1 cellular context compared by ENCODE assay signal in the genomic region with DNA sequence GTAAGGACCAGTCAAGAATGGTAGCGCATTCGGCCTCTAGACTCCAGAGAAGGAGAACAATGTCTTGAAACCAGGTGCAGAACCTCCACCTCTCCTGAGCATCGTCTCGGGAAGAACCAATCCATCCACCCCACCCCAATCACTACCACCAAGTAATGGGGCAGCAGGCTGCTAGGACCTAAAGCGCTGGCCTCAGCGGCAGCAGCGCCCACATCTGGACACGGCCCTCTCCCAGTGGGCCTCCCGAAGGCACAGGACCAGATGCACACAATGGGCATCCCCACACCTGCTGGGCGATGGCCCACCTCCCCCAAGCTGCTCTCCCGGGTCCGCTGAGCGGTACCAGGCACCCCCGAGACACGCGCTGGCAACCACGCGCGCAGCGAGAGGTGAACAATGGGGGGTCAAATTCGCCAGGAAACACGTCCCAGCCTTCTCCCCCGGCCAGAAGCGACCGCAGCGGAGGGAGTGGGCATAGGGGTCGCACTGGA.
A peak's percentile ranks its signal among the peaks of the same experiment; 100 is the strongest.
TF ChIP-seq lines count a peak whose summit lies in the region.

No MANE protein-coding gene starts in this region.

TF ChIP-seq in HEK293, 187 proteins besides CTCF, POLR2A, EP300 and RAD21 (continued from another document and continues in another):
- TF ChIP-seq, protein P1, sequence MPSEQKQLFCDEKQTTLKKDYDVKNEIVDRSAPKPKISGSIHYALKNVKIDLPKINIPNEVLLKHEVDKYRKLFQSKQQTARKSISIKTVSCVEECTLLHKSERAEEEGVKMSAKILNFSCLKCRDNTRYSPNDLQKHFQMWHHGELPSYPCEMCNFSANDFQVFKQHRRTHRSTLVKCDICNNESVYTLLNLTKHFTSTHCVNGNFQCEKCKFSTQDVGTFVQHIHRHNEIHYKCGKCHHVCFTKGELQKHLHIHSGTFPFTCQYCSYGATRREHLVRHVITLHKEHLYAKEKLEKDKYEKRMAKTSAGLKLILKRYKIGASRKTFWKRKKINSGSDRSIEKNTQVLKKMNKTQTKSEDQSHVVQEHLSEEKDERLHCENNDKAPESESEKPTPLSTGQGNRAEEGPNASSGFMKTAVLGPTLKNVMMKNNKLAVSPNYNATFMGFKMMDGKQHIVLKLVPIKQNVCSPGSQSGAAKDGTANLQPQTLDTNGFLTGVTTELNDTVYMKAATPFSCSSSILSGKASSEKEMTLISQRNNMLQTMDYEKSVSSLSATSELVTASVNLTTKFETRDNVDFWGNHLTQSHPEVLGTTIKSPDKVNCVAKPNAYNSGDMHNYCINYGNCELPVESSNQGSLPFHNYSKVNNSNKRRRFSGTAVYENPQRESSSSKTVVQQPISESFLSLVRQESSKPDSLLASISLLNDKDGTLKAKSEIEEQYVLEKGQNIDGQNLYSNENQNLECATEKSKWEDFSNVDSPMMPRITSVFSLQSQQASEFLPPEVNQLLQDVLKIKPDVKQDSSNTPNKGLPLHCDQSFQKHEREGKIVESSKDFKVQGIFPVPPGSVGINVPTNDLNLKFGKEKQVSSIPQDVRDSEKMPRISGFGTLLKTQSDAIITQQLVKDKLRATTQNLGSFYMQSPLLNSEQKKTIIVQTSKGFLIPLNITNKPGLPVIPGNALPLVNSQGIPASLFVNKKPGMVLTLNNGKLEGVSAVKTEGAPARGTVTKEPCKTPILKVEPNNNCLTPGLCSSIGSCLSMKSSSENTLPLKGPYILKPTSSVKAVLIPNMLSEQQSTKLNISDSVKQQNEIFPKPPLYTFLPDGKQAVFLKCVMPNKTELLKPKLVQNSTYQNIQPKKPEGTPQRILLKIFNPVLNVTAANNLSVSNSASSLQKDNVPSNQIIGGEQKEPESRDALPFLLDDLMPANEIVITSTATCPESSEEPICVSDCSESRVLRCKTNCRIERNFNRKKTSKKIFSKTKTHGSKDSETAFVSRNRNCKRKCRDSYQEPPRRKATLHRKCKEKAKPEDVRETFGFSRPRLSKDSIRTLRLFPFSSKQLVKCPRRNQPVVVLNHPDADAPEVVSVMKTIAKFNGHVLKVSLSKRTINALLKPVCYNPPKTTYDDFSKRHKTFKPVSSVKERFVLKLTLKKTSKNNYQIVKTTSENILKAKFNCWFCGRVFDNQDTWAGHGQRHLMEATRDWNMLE (tag by site-specific recombination; conservative IDR thresholded peaks at IDR 0.05; ENCODE audit: low read depth): no peak
- TF ChIP-seq ZIC2 (tag by site-specific recombination; IDR thresholded peaks at IDR 0.05): peak; percentile 98
- no peak for TF ChIP-seq YY2 (tag by site-specific recombination; IDR thresholded peaks at IDR 0.05)
- TF ChIP-seq ZNF292 (tag by site-specific recombination; IDR thresholded peaks at IDR 0.05; ENCODE audit: borderline replicate concordance, low read depth): no peak
- TF ChIP-seq PRDM1 (tag by site-specific recombination; IDR thresholded peaks at IDR 0.05): no peak
- no peak for TF ChIP-seq ZNF354C (tag by site-specific recombination; IDR thresholded peaks at IDR 0.05; ENCODE audit: borderline replicate concordance, low read depth)
- TF ChIP-seq ZNF596 (tag by site-specific recombination; IDR thresholded peaks at IDR 0.05): no peak
- TF ChIP-seq ZNF670 (tag by site-specific recombination; IDR thresholded peaks at IDR 0.05; ENCODE audit: low read depth): no peak
- TF ChIP-seq ZNF138 (tag by site-specific recombination; IDR thresholded peaks at IDR 0.05; ENCODE audit: borderline replicate concordance): no peak
- no peak for TF ChIP-seq ZNF19 (tag by site-specific recombination; IDR thresholded peaks at IDR 0.05; ENCODE audit: low read depth)
- no peak for TF ChIP-seq ZFHX2 (tag by site-specific recombination; conservative IDR thresholded peaks at IDR 0.05)
- TF ChIP-seq ZNF239 (tag by site-specific recombination; IDR thresholded peaks at IDR 0.05): no peak
- TF ChIP-seq ZNF202 (tag by site-specific recombination; IDR thresholded peaks at IDR 0.05; ENCODE audit: borderline replicate concordance): no peak
- peak; percentile 80 for TF ChIP-seq ZBTB17 (tag by site-specific recombination; IDR thresholded peaks at IDR 0.05)
- peak; percentile 99 for TF ChIP-seq GLIS2 (tag by site-specific recombination; IDR thresholded peaks at IDR 0.05)
- TF ChIP-seq ZNF121 (tag by site-specific recombination; IDR thresholded peaks at IDR 0.05): 0 out of 2 replicates have a peak, but pooled peaks have one; percentile 33
- TF ChIP-seq ZNF37A (tag by site-specific recombination; IDR thresholded peaks at IDR 0.05): no peak
- TF ChIP-seq, protein P2, sequence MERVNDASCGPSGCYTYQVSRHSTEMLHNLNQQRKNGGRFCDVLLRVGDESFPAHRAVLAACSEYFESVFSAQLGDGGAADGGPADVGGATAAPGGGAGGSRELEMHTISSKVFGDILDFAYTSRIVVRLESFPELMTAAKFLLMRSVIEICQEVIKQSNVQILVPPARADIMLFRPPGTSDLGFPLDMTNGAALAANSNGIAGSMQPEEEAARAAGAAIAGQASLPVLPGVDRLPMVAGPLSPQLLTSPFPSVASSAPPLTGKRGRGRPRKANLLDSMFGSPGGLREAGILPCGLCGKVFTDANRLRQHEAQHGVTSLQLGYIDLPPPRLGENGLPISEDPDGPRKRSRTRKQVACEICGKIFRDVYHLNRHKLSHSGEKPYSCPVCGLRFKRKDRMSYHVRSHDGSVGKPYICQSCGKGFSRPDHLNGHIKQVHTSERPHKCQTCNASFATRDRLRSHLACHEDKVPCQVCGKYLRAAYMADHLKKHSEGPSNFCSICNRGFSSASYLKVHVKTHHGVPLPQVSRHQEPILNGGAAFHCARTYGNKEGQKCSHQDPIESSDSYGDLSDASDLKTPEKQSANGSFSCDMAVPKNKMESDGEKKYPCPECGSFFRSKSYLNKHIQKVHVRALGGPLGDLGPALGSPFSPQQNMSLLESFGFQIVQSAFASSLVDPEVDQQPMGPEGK (tag by site-specific recombination; IDR thresholded peaks at IDR 0.05): peak; percentile 85
- TF ChIP-seq MYNN (tag by site-specific recombination; IDR thresholded peaks at IDR 0.05; ENCODE audit: borderline replicate concordance): no peak
- no peak for TF ChIP-seq SALL2 (tag by site-specific recombination; IDR thresholded peaks at IDR 0.05; ENCODE audit: borderline replicate concordance)
- no peak for TF ChIP-seq ZNF837 (tag by site-specific recombination; IDR thresholded peaks at IDR 0.05)
- no peak for TF ChIP-seq ZNF658 (tag by site-specific recombination; IDR thresholded peaks at IDR 0.05)
- TF ChIP-seq, protein P3, sequence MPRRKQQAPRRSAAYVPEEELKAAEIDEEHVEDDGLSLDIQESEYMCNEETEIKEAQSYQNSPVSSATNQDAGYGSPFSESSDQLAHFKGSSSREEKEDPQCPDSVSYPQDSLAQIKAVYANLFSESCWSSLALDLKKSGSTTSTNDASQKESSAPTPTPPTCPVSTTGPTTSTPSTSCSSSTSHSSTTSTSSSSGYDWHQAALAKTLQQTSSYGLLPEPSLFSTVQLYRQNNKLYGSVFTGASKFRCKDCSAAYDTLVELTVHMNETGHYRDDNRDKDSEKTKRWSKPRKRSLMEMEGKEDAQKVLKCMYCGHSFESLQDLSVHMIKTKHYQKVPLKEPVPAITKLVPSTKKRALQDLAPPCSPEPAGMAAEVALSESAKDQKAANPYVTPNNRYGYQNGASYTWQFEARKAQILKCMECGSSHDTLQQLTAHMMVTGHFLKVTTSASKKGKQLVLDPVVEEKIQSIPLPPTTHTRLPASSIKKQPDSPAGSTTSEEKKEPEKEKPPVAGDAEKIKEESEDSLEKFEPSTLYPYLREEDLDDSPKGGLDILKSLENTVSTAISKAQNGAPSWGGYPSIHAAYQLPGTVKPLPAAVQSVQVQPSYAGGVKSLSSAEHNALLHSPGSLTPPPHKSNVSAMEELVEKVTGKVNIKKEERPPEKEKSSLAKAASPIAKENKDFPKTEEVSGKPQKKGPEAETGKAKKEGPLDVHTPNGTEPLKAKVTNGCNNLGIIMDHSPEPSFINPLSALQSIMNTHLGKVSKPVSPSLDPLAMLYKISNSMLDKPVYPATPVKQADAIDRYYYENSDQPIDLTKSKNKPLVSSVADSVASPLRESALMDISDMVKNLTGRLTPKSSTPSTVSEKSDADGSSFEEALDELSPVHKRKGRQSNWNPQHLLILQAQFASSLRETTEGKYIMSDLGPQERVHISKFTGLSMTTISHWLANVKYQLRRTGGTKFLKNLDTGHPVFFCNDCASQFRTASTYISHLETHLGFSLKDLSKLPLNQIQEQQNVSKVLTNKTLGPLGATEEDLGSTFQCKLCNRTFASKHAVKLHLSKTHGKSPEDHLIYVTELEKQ (tag by site-specific recombination; IDR thresholded peaks at IDR 0.05; ENCODE audit: borderline replicate concordance): no peak
- TF ChIP-seq ZNF248 (tag by site-specific recombination; IDR thresholded peaks at IDR 0.05): no peak
- TF ChIP-seq, protein P4, sequence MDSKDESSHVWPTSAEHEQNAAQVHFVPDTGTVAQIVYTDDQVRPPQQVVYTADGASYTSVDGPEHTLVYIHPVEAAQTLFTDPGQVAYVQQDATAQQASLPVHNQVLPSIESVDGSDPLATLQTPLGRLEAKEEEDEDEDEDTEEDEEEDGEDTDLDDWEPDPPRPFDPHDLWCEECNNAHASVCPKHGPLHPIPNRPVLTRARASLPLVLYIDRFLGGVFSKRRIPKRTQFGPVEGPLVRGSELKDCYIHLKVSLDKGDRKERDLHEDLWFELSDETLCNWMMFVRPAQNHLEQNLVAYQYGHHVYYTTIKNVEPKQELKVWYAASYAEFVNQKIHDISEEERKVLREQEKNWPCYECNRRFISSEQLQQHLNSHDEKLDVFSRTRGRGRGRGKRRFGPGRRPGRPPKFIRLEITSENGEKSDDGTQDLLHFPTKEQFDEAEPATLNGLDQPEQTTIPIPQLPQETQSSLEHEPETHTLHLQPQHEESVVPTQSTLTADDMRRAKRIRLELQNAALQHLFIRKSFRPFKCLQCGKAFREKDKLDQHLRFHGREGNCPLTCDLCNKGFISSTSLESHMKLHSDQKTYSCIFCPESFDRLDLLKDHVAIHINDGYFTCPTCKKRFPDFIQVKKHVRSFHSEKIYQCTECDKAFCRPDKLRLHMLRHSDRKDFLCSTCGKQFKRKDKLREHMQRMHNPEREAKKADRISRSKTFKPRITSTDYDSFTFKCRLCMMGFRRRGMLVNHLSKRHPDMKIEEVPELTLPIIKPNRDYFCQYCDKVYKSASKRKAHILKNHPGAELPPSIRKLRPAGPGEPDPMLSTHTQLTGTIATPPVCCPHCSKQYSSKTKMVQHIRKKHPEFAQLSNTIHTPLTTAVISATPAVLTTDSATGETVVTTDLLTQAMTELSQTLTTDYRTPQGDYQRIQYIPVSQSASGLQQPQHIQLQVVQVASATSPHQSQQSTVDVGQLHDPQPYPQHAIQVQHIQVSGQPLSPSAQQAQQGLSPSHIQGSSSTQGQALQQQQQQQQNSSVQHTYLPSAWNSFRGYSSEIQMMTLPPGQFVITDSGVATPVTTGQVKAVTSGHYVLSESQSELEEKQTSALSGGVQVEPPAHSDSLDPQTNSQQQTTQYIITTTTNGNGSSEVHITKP (tag by site-specific recombination; IDR thresholded peaks at IDR 0.05): peak; percentile 74
- TF ChIP-seq ZNF16 (tag by site-specific recombination; IDR thresholded peaks at IDR 0.05; ENCODE audit: low read depth): no peak
- TF ChIP-seq TCF7L2 (IDR thresholded peaks at IDR 0.05; ENCODE audit: borderline replicate concordance, low read depth, low read length): no peak
- TF ChIP-seq SP7 (tag by site-specific recombination; IDR thresholded peaks at IDR 0.05): 0 out of 2 replicates have a peak, but pooled peaks have one; percentile 9
- no peak for TF ChIP-seq ZNF48 (tag by site-specific recombination; IDR thresholded peaks at IDR 0.05)
- TF ChIP-seq ZNF423 (tag by site-specific recombination; IDR thresholded peaks at IDR 0.05): peak; percentile 46; the same call in 1 of the 2 replicates
- no peak for TF ChIP-seq ZNF133 (tag by site-specific recombination; IDR thresholded peaks at IDR 0.05)
- TF ChIP-seq ZNF266 (tag by site-specific recombination; IDR thresholded peaks at IDR 0.05; ENCODE audit: low read depth): no peak
- no peak for TF ChIP-seq ZNF529 (tag by site-specific recombination; IDR thresholded peaks at IDR 0.05; ENCODE audit: insufficient replicate concordance)
- no peak for TF ChIP-seq BCL11A (tag by site-specific recombination; IDR thresholded peaks at IDR 0.05; ENCODE audit: low read depth)
- no peak for TF ChIP-seq ZNF830 (tag by site-specific recombination; IDR thresholded peaks at IDR 0.05; ENCODE audit: low read depth)
- no peak for TF ChIP-seq GLI2 (tag by site-specific recombination; IDR thresholded peaks at IDR 0.05; ENCODE audit: borderline replicate concordance, low read depth)
- TF ChIP-seq ZNF621 (tag by site-specific recombination; IDR thresholded peaks at IDR 0.05): no peak
- no peak for TF ChIP-seq GLI4 (tag by site-specific recombination; IDR thresholded peaks at IDR 0.05)
- TF ChIP-seq ZSCAN23 (tag by site-specific recombination; IDR thresholded peaks at IDR 0.05): no peak
- TF ChIP-seq SCRT1 (tag by site-specific recombination; IDR thresholded peaks at IDR 0.05; ENCODE audit: borderline replicate concordance): no peak
- TF ChIP-seq ZNF157 (tag by site-specific recombination; IDR thresholded peaks at IDR 0.05): no peak
- TF ChIP-seq, protein P5, sequence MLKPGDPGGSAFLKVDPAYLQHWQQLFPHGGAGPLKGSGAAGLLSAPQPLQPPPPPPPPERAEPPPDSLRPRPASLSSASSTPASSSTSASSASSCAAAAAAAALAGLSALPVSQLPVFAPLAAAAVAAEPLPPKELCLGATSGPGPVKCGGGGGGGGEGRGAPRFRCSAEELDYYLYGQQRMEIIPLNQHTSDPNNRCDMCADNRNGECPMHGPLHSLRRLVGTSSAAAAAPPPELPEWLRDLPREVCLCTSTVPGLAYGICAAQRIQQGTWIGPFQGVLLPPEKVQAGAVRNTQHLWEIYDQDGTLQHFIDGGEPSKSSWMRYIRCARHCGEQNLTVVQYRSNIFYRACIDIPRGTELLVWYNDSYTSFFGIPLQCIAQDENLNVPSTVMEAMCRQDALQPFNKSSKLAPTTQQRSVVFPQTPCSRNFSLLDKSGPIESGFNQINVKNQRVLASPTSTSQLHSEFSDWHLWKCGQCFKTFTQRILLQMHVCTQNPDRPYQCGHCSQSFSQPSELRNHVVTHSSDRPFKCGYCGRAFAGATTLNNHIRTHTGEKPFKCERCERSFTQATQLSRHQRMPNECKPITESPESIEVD (tag by site-specific recombination; IDR thresholded peaks at IDR 0.05): no peak
- no peak for TF ChIP-seq ZNF558 (tag by site-specific recombination; IDR thresholded peaks at IDR 0.05)
- TF ChIP-seq GLIS1 (tag by site-specific recombination; IDR thresholded peaks at IDR 0.05): peak; percentile 92
- TF ChIP-seq, protein P6, sequence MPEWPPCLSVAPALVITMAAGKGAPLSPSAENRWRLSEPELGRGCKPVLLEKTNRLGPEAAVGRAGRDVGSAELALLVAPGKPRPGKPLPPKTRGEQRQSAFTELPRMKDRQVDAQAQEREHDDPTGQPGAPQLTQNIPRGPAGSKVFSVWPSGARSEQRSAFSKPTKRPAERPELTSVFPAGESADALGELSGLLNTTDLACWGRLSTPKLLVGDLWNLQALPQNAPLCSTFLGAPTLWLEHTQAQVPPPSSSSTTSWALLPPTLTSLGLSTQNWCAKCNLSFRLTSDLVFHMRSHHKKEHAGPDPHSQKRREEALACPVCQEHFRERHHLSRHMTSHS (tag by site-specific recombination; IDR thresholded peaks at IDR 0.05): no peak
- TF ChIP-seq GFI1B (tag by site-specific recombination; IDR thresholded peaks at IDR 0.05): no peak
- peak; percentile 90 for TF ChIP-seq ZNF341 (tag by site-specific recombination; IDR thresholded peaks at IDR 0.05; ENCODE audit: low read depth)
